Comparison of ENCODE assay signal across 20 cellular contexts in the genomic region with DNA sequence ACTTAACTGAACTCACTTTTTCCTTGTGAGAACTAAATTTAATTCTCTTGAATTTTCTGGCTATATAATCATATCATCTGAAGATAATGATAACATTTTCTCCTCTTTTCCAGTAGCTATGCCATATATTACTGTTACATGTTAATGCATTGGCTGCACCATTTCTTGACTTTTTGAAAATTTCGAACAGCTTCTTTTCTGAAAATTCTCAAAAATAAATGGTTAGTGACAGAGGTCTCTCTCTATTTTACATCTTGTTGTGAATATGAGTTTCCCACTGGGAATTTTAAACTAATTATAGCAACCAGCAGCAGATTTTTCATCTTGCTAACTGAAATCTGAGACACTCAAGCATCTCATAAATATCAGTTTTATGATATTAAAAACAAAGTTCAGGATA. TPM values are rescaled to one million over a fixed set of nuclear protein-coding genes. Genes with fewer than 3 reads are reported as not detected.
DNase-seq lines count a peak whose midpoint lies in the region; ATAC-seq, FAIRE-seq and TF ChIP-seq lines count a peak whose summit lies in the region.
"Had no signal": no experiment of that assay in that cellular context is flagged by ENCODE, and none has a peak within 500 bp of the region (broad histone marks: within the 10 kb centered on the region; RNA-seq: fewer than 3 reads in every experiment).

No MANE protein-coding gene starts in this region.

- DNase-seq in left ventricle myocardium inferior (no peak), right atrium auricular region (ENCODE audit: low spot score) (no peak), adipocyte (ENCODE audit: low read depth) (no peak), pancreas (no peak), vagina (ENCODE audit: extremely low spot score in 2 of 2) (no peak), NCI-H748 treated with DMSO at 0.1 percent for 48 hours (lab: John Stamatoyannopoulos, UW) (no peak), foreskin melanocyte (no peak)
- no peak for DNase-seq in activated T-cell treated with anti-CD3 and anti-CD28 coated beads, Interleukin-2, amount 50 U/mL, for 48 hours
- DNase-seq: DND-41, HFFc6, Kasumi-1, MM.1S, NCI-H1105, NCI-H1694, NCI-H2081 treated with DMSO at 0.1 percent for 48 hours, NCI-H2227 treated with DMSO at 0.1 percent for 48 hours, NCI-H510A treated with DMSO at 0.1 percent for 48 hours, PC-3 had no signal

- 85% methylated on average over 1 of the region's 1 CpG for WGBS in pancreas, 2 donors

- H3K9me3 ChIP-seq in left ventricle myocardium inferior (replicated peaks) (no peaks in the 10 kb centered on the region), right atrium auricular region (no peaks in the 10 kb centered on the region), adipocyte (ENCODE audit: control insufficient read depth, low read length) (no peaks in the 10 kb centered on the region), pancreas (no peaks in the 10 kb centered on the region), vagina (no peaks in the 10 kb centered on the region)

- no peaks in the 10 kb centered on the region for H3K27me3 ChIP-seq in left ventricle myocardium inferior (ENCODE audit: low read depth)
- H3K27me3 ChIP-seq in right atrium auricular region, result no peaks in the 10 kb centered on the region
- no peaks in the 10 kb centered on the region for H3K27me3 ChIP-seq in adipocyte (replicated peaks; ENCODE audit: control insufficient read depth, insufficient read depth, low read length)
- no peaks in the 10 kb centered on the region for H3K27me3 ChIP-seq in pancreas
- H3K27me3 ChIP-seq in vagina, result no peaks in the 10 kb centered on the region

- H3K36me3 ChIP-seq in left ventricle myocardium inferior (no peaks in the 10 kb centered on the region), right atrium auricular region (no peaks in the 10 kb centered on the region), adipocyte (ENCODE audit: control insufficient read depth, insufficient read depth, low read length, severe bottlenecking) (no peaks in the 10 kb centered on the region), pancreas (no peaks in the 10 kb centered on the region), vagina (no peaks in the 10 kb centered on the region)

- no peak for TF ChIP-seq CTCF in left ventricle myocardium inferior (IDR thresholded peaks at IDR 0.05; ENCODE audit: borderline replicate concordance)
- TF ChIP-seq CTCF in right atrium auricular region (IDR thresholded peaks at IDR 0.05), result no peak
- no peak for TF ChIP-seq CTCF in pancreas (IDR thresholded peaks at IDR 0.05)
- TF ChIP-seq CTCF in vagina (IDR thresholded peaks at IDR 0.05), result no peak

- H3K4me1 ChIP-seq in left ventricle myocardium inferior, result peaks cover 88% of the 10 kb centered on the region
- H3K4me1 ChIP-seq in right atrium auricular region, result peaks cover 0 to 76% of the 10 kb centered on the region in 2 donors
- H3K4me1 ChIP-seq in adipocyte (ENCODE audit: control insufficient read depth, insufficient read depth, low read length), result peaks cover 80% of the 10 kb centered on the region
- H3K4me1 ChIP-seq in pancreas, result peaks cover 35 to 60% (median 59%) of the 10 kb centered on the region in 3 donors
- H3K4me1 ChIP-seq in vagina, result peaks cover 76% of the 10 kb centered on the region

- H3K4me3 ChIP-seq in left ventricle myocardium inferior, result no peak overlapping the region
- no peak overlapping the region for H3K4me3 ChIP-seq in right atrium auricular region
- H3K4me3 ChIP-seq in adipocyte (ENCODE audit: low read length), result no peak overlapping the region
- no peak overlapping the region for H3K4me3 ChIP-seq in pancreas
- no peak overlapping the region for H3K4me3 ChIP-seq in vagina

- intact Hi-C loops in left ventricle myocardium inferior (cut with micrococcal nuclease) (no loop called here), pancreas (cut with DNase I) (no loop called here), vagina (cut with DNase I) (no loop called here)

- TF ChIP-seq POLR2A in vagina (IDR thresholded peaks at IDR 0.05), result no peak

- H3K9ac ChIP-seq in adipocyte (ENCODE audit: low read length), result peak overlapping the region; percentile 28

- H3K27ac ChIP-seq in left ventricle myocardium inferior (replicated peaks), result peak overlapping the region; percentile 15
- H3K27ac ChIP-seq in right atrium auricular region, result peak overlapping the region in 1 of 2 donors; percentile 10
- no peak overlapping the region for H3K27ac ChIP-seq in pancreas
- H3K27ac ChIP-seq in vagina, result peak overlapping the region; percentile 30
- H3K27ac ChIP-seq: 22Rv1 had no signal

- peak; percentile 84 for FAIRE-seq in pancreas (lab: Jason Lieb, UNC)
- FAIRE-seq: H1 had no signal

- no peak for ATAC-seq in pancreas
- ATAC-seq: PC-3 had no signal

RNA-seq across cellular contexts. Expression of a gene that starts 30.6 kb away (rescaled TPM):
- total RNA-seq in left ventricle myocardium inferior (76.5 TPM), right atrium auricular region (10 to 100 TPM; 62.0 to 81.6 TPM), pancreas (10 to 100 TPM; 32.5 to 66.5 (median 46.4) TPM), vagina (63.1 TPM)
- polyA plus RNA-seq in pancreas, result 10 to 100 TPM in 1 of 2 donors, 1 to 10 TPM in 1; 8.9 to 16.5 TPM

Comparison
In these comparisons a context has a peak if more than half of its experiments do, and no peak if none do; other contexts are left out.
1. H3K27ac ChIP-seq: peak in left ventricle myocardium inferior (single experiment) and vagina (single experiment); none in pancreas (0 of 4).